8 cellular contexts compared by ENCODE assay signal in the genomic region with DNA sequence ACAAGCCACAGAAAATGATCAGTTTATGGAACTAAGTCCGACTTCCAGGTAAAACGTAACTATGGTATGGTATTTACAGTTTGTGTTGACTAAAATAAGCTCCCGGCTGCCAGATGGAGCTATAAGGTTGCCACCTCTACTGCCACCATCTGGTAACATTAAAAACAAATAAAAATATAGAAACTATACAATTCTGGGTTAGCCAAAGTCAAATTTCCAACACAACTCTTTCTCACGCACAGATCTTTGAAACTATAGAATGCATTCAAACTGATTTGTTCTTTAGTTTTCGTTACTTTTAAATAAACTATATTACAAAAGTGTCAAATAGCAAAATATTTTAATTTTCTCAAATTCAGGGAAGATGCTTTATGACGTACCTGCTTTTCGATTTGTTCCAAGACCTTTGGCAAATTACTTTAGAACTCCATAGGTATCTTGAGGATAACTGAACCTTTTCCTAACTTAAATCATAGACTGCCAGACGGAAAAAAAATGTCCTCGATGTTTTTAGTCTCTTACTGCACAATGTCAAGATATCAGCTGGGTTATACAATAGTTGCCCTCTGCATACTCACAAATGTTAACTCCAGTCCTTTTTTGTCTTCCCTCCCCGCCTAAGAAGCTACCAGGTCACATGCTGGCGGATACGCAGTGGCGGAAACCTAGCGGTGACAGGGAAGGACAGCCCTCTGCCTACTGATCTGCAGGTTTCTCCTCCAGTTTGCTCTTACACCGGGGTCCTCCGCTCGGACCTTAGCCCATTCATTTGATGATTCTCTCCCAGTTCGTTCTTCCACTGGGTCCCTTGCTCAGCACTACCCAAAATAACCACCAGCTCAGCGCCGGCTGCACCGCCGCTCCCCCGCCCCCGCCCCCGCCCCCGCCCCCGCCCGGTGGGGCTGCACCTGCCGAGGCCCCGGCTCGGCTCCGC. TPM values are rescaled to one million over a fixed set of nuclear protein-coding genes. Genes with fewer than 3 reads are reported as not detected.
DNase-seq lines count a peak whose midpoint lies in the region; ATAC-seq and TF ChIP-seq lines count a peak whose summit lies in the region.

No MANE protein-coding gene starts in this region.

- peak; percentile 26 to 50 for TF ChIP-seq CTCF in left lung (IDR thresholded peaks at IDR 0.05)

- H3K4me1 Mint-ChIP-seq in activated CD4-positive, alpha-beta T cell treated with anti-CD3 and anti-CD28 coated beads for 36 hours: peaks cover 31% of the 10 kb centered on the region
- peaks cover 19% of the 10 kb centered on the region for H3K4me1 Mint-ChIP-seq in dendritic cell treated with granulocyte-macrophage colony-stimulating factor and Interleukin-4, amounts not matched to agents 40 ng/mL and 50 ng/mL, for 4 days (ENCODE audit: low read depth)

- peak overlapping the region; percentile 93 to 99 for H3K4me3 ChIP-seq in left lung

- peaks cover 3% of the 10 kb centered on the region for H3K36me3 Mint-ChIP-seq in activated CD4-positive, alpha-beta T cell treated with anti-CD3 and anti-CD28 coated beads for 36 hours (ENCODE audit: low read depth)
- H3K36me3 Mint-ChIP-seq in dendritic cell treated with granulocyte-macrophage colony-stimulating factor and Interleukin-4, amounts not matched to agents 40 ng/mL and 50 ng/mL, for 4 days (ENCODE audit: low read depth): peaks cover 42% of the 10 kb centered on the region

- peak overlapping the region; percentile 98 for H3K27ac ChIP-seq in left lung

- peaks cover 3 to 23% of the 10 kb centered on the region in 2 donors for H3K4me1 ChIP-seq in left lung

- ATAC-seq in GM19023 (IDR thresholded peaks at IDR 0.05; ENCODE audit: unreplicated experiment) (peak; percentile 41), HG03280 (IDR thresholded peaks at IDR 0.05; ENCODE audit: unreplicated experiment) (peak; percentile 36), left lung (peak; percentile 60)
- peak; percentile 61 for ATAC-seq in activated CD4-positive, alpha-beta T cell treated with anti-CD3 and anti-CD28 coated beads for 36 hours

- no peaks in the 10 kb centered on the region for H3K9me3 ChIP-seq in left lung

- POLR2A ChIA-PET in activated CD4-positive, alpha-beta T cell treated with anti-CD3 and anti-CD28 coated beads for 36 hours (lab: Charles Lee): interaction anchor here (0.6 to 3.4 kb wide), 10 partner anchors 69 to 1655 kb away, joined by 3 to 29 read pairs (median 4); a partner anchor contains a TSS

- DNase-seq in AML-193 (lab: John Stamatoyannopoulos, UW) (peak; percentile 81), NCI-H460 (ENCODE audit: extremely low read depth, low read depth) (peak; percentile 39), left lung (peak; percentile 81 to 85)
- peak; percentile 82 for DNase-seq in activated CD4-positive, alpha-beta T cell treated with anti-CD3 and anti-CD28 coated beads for 36 hours
- peak; percentile 42 to 48 for DNase-seq in stimulated activated CD4-positive, alpha-beta T cell treated with anti-CD3 and anti-CD28 coated beads, Interleukin-4, amount 100 ng/mL, for 4 hours

- no peaks in the 10 kb centered on the region for H3K27me3 Mint-ChIP-seq in activated CD4-positive, alpha-beta T cell treated with anti-CD3 and anti-CD28 coated beads for 36 hours
- no peaks in the 10 kb centered on the region for H3K27me3 Mint-ChIP-seq in dendritic cell treated with granulocyte-macrophage colony-stimulating factor and Interleukin-4, amounts not matched to agents 40 ng/mL and 50 ng/mL, for 4 days

- H3K27me3 ChIP-seq in left lung: no peaks in the 10 kb centered on the region

- intact Hi-C loops in activated CD4-positive, alpha-beta T cell treated with anti-CD3 and anti-CD28 coated beads for 36 hours (cut with DNase I, micrococcal nuclease): loop anchor here (1.0 to 10.0 kb wide), 10 partner anchors 66 to 1949 kb away; a partner anchor contains a TSS
- intact Hi-C loops in dendritic cell treated with granulocyte-macrophage colony-stimulating factor and Interleukin-4, amounts not matched to agents 40 ng/mL and 50 ng/mL, for 4 days (cut with micrococcal nuclease): loop anchor here (5.0 kb wide), 1 partner anchor 201 kb away; a partner anchor contains a TSS
- intact Hi-C loops in left lung (cut with DNase I): no loop called here

- peaks cover 0 to 16% of the 10 kb centered on the region in 2 donors for H3K36me3 ChIP-seq in left lung

- peak overlapping the region; percentile 94 for H3K27ac Mint-ChIP-seq in activated CD4-positive, alpha-beta T cell treated with anti-CD3 and anti-CD28 coated beads for 36 hours
- peak overlapping the region; percentile 95 for H3K27ac Mint-ChIP-seq in dendritic cell treated with granulocyte-macrophage colony-stimulating factor and Interleukin-4, amounts not matched to agents 40 ng/mL and 50 ng/mL, for 4 days

- no peaks in the 10 kb centered on the region for H3K9me3 Mint-ChIP-seq in activated CD4-positive, alpha-beta T cell treated with anti-CD3 and anti-CD28 coated beads for 36 hours (ENCODE audit: low read depth)
- H3K9me3 Mint-ChIP-seq in dendritic cell treated with granulocyte-macrophage colony-stimulating factor and Interleukin-4, amounts not matched to agents 40 ng/mL and 50 ng/mL, for 4 days: no peaks in the 10 kb centered on the region

- peak overlapping the region; percentile 87 for H3K4me3 Mint-ChIP-seq in activated CD4-positive, alpha-beta T cell treated with anti-CD3 and anti-CD28 coated beads for 36 hours
- H3K4me3 Mint-ChIP-seq in dendritic cell treated with granulocyte-macrophage colony-stimulating factor and Interleukin-4, amounts not matched to agents 40 ng/mL and 50 ng/mL, for 4 days: peak overlapping the region; percentile 85

- CTCF ChIA-PET in activated CD4-positive, alpha-beta T cell treated with anti-CD3 and anti-CD28 coated beads for 36 hours (lab: Charles Lee): interaction anchor here (0.5 to 3.4 kb wide), 34 partner anchors 9 to 1590 kb away, joined by 3 to 25 read pairs (median 4); a partner anchor contains a TSS

RNA-seq across cellular contexts. Expression of a gene that starts 0.9 kb away (rescaled TPM):
- 9.4 and 11.7 TPM in 2 replicates for total RNA-seq in NCI-H460 (2014; rRNA removed; shearing (Covaris generic))
- 5.1 and 7.0 TPM in 2 replicates for polyA plus RNA-seq in NCI-H460 (2014; cell fraction: nucleus; rRNA removed)
- total RNA-seq in activated CD4-positive, alpha-beta T cell treated with anti-CD3 and anti-CD28 coated beads for 36 hours: 1 to 10 TPM; 3.2 to 4.0 TPM
- 10 to 100 TPM; 24.8 to 27.8 TPM for total RNA-seq in left lung

RNA-seq across cellular contexts. Expression of a gene that starts 43.1 kb away (rescaled TPM):
- total RNA-seq in NCI-H460 (2014; rRNA removed; shearing (Covaris generic)): 36.3 and 43.6 TPM in 2 replicates
- polyA plus RNA-seq in NCI-H460 (2014; cell fraction: nucleus; rRNA removed): 16.7 and 28.3 TPM in 2 replicates
- total RNA-seq in activated CD4-positive, alpha-beta T cell treated with anti-CD3 and anti-CD28 coated beads for 36 hours: 10 to 100 TPM; 13.2 to 15.8 TPM
- total RNA-seq in left lung: 10 to 100 TPM; 13.8 to 17.7 TPM

Comparison
In these comparisons a context has a peak if more than half of its experiments do, and no peak if none do; other contexts are left out.
1. Peak in every context shown above with its lines: DNase-seq, ATAC-seq, H3K4me3 ChIP-seq and H3K27ac ChIP-seq.
2. intact Hi-C loops: an anchor here in activated CD4-positive, alpha-beta T cell treated with anti-CD3 and anti-CD28 coated beads for 36 hours (1.0 to 10.0 kb wide) and dendritic cell treated with granulocyte-macrophage colony-stimulating factor and Interleukin-4, amounts not matched to agents 40 ng/mL and 50 ng/mL, for 4 days (5.0 kb wide); none called in left lung.